In genomic region chr12:31733549-31734432, GRCh38 we compare ENCODE assay signal across 8 cellular contexts. TPM values are rescaled to one million over a fixed set of nuclear protein-coding genes. Genes with fewer than 3 reads are reported as not detected.
A peak's percentile ranks its signal among the peaks of the same experiment; 100 is the strongest.
DNase-seq lines count a peak whose midpoint lies in the region; ATAC-seq, FAIRE-seq and TF ChIP-seq lines count a peak whose summit lies in the region.
"Not testable (repeated sequence)": the region's sequence is repeated elsewhere in the genome, so short reads cannot be mapped to it uniquely, and the experiment has no call there.

No MANE protein-coding gene starts in this region.

- TF ChIP-seq POLR2A in GM12878 (IDR thresholded peaks at IDR 0.05; ENCODE audit: low read depth, low read length): not testable (repeated sequence)

- peak overlapping the region; percentile 65 for H3K4me2 ChIP-seq in GM12878 (ENCODE audit: control insufficient read depth, insufficient read depth)
- not testable (repeated sequence) for H3K4me2 ChIP-seq in fibroblast of lung (ENCODE audit: extremely low read depth, insufficient read depth, low read length)

- H3K9me3 Mint-ChIP-seq in CD14-positive monocyte: peaks cover 5 to 25% (median 20%) of the 10 kb centered on the region in 7 donors
- not testable (repeated sequence) for H3K9me3 Mint-ChIP-seq in activated CD4-positive, alpha-beta memory T cell treated with anti-CD3 and anti-CD28 coated beads for 36 hours; stimulated activated naive CD8-positive, alpha-beta T cell treated with anti-CD3 and anti-CD28 coated beads, Interleukin-15, Interleukin-2, amounts not matched to agents 100 ng/mL and 50 ng/mL, for 24 hours

- CTCF ChIA-PET in activated CD4-positive, alpha-beta memory T cell treated with anti-CD3 and anti-CD28 coated beads for 36 hours (lab: Charles Lee): interaction anchor here (1.9 kb wide), 1 partner anchor 75 kb away, joined by 6 read pairs; the partner anchor contains the start of gene ETFBKMT
- CTCF ChIA-PET in GM12878 (lab: Yijun Ruan, JAX): interaction anchor here (0.6 to 4.4 kb wide), 7 partner anchors 9 to 419 kb away, joined by 3 to 19 read pairs (median 5); no protein-coding TSS in a partner anchor

- ATAC-seq in GM12878: not testable (repeated sequence)

- not testable (repeated sequence) for H3K4me3 ChIP-seq in GM12878; fibroblast of lung (replicated peaks in 1 of 4; ENCODE audit: control extremely low read depth in 1 of 4, insufficient read depth in 1 of 4, low read depth in 3 of 4, low read length in 4 of 4)

- not testable (repeated sequence) for H3K79me2 ChIP-seq in GM12878 (ENCODE audit: control insufficient read depth, insufficient read depth, low read length); fibroblast of lung (ENCODE audit: control insufficient read depth, insufficient read depth, low read length)

- H2AFZ ChIP-seq in GM12878 (ENCODE audit: control insufficient read depth, low read depth, low read length); fibroblast of lung (ENCODE audit: low read length): not testable (repeated sequence)

- DNase-seq in CD14-positive monocyte (ENCODE audit: low spot score): peak; percentile 68
- DNase-seq in HS-27A (ENCODE audit: low read depth): peak; percentile 80
- DNase-seq in RCC 7860 (ENCODE audit: low spot score): peak; percentile 88
- DNase-seq in activated CD4-positive, alpha-beta memory T cell treated with anti-CD3 and anti-CD28 coated beads for 36 hours: peak; percentile 73
- DNase-seq in GM12878 (ENCODE audit: low read depth, low spot score): not testable (repeated sequence)
- DNase-seq in fibroblast of lung (ENCODE audit: low read depth in 2 of 2): peak; percentile 34 to 85
- peak; percentile 23 for DNase-seq in myocyte (ENCODE audit: low read depth)

- TF ChIP-seq CTCF in CD14-positive monocyte (IDR thresholded peaks at IDR 0.05); GM12878 (IDR thresholded peaks at IDR 0.05 in 2 of 3, conservative IDR thresholded peaks at IDR 0.05 in 1 of 3; ENCODE audit: control insufficient read depth in 2 of 3, extremely low read depth in 1 of 3, insufficient read depth in 1 of 3, low read depth in 3 of 3, low read length in 3 of 3); fibroblast of lung (conservative IDR thresholded peaks at IDR 0.05 in 1 of 2, IDR thresholded peaks at IDR 0.05 in 1 of 2; ENCODE audit: low read depth in 1 of 2, low read length in 2 of 2): not testable (repeated sequence)

- peak; percentile 64 for FAIRE-seq in RCC 7860 (lab: Jason Lieb, UNC)
- FAIRE-seq in GM12878 (lab: Jason Lieb, UNC): not testable (repeated sequence)

- H3K36me3 ChIP-seq in GM12878 (ENCODE audit: control insufficient read depth in 2 of 2, insufficient read depth in 2 of 2, low read length in 1 of 2); fibroblast of lung (ENCODE audit: control insufficient read depth, insufficient read depth, low read length): not testable (repeated sequence)

- POLR2A ChIA-PET in activated CD4-positive, alpha-beta memory T cell treated with anti-CD3 and anti-CD28 coated beads for 36 hours (lab: Charles Lee): interaction anchor here (0.5 to 1.1 kb wide), 6 partner anchors 13 to 275 kb away, joined by 3 to 5 read pairs (median 3); no protein-coding TSS in a partner anchor
- POLR2A ChIA-PET in GM12878 (lab: Charles Lee): interaction anchor here (1.0 to 10.1 kb wide), 8 partner anchors 9 to 259 kb away, joined by 3 to 82 read pairs (median 6); no protein-coding TSS in a partner anchor

- H3K27me3 ChIP-seq in GM12878 (replicated peaks in 1 of 2; ENCODE audit: control insufficient read depth in 2 of 2, insufficient read depth in 2 of 2, low read length in 1 of 2); fibroblast of lung (ENCODE audit: control insufficient read depth, insufficient read depth, low read length): not testable (repeated sequence)

- peaks cover 59% of the 10 kb centered on the region for H3K4me1 Mint-ChIP-seq in CD14-positive monocyte
- peaks cover 58% of the 10 kb centered on the region for H3K4me1 Mint-ChIP-seq in activated CD4-positive, alpha-beta memory T cell treated with anti-CD3 and anti-CD28 coated beads for 36 hours (ENCODE audit: low read depth)
- H3K4me1 Mint-ChIP-seq in stimulated activated naive CD8-positive, alpha-beta T cell treated with anti-CD3 and anti-CD28 coated beads, Interleukin-15, Interleukin-2, amounts not matched to agents 100 ng/mL and 50 ng/mL, for 24 hours (ENCODE audit: low read depth): peaks cover 76% of the 10 kb centered on the region

- RAD21 ChIA-PET in GM12878 (lab: Charles Lee; ENCODE audit: unreplicated experiment): interaction anchor here (0.9 to 5.4 kb wide), 9 partner anchors 9 to 75 kb away, joined by 3 to 49 read pairs (median 11); no protein-coding TSS in a partner anchor

- not testable (repeated sequence) for TF ChIP-seq RAD21 in GM12878 (IDR thresholded peaks at IDR 0.05; ENCODE audit: insufficient read depth, low read depth, low read length)

- peaks cover 14% of the 10 kb centered on the region for H3K4me1 ChIP-seq in GM12878 (ENCODE audit: control insufficient read depth, insufficient read depth, low read length)
- not testable (repeated sequence) for H3K4me1 ChIP-seq in fibroblast of lung (ENCODE audit: control insufficient read depth, extremely low read depth, insufficient read depth, low read length)

- not testable (repeated sequence) for H3K4me3 Mint-ChIP-seq in CD14-positive monocyte
- H3K4me3 Mint-ChIP-seq in activated CD4-positive, alpha-beta memory T cell treated with anti-CD3 and anti-CD28 coated beads for 36 hours: peak overlapping the region; percentile 46
- peak overlapping the region; percentile 39 for H3K4me3 Mint-ChIP-seq in stimulated activated naive CD8-positive, alpha-beta T cell treated with anti-CD3 and anti-CD28 coated beads, Interleukin-15, Interleukin-2, amounts not matched to agents 100 ng/mL and 50 ng/mL, for 24 hours

- not testable (repeated sequence) for H3K27me3 Mint-ChIP-seq in CD14-positive monocyte (ENCODE audit: low read depth in 3 of 3); activated CD4-positive, alpha-beta memory T cell treated with anti-CD3 and anti-CD28 coated beads for 36 hours; stimulated activated naive CD8-positive, alpha-beta T cell treated with anti-CD3 and anti-CD28 coated beads, Interleukin-15, Interleukin-2, amounts not matched to agents 100 ng/mL and 50 ng/mL, for 24 hours

- not testable (repeated sequence) for H3K9me3 ChIP-seq in GM12878 (replicated peaks; ENCODE audit: control insufficient read depth, insufficient read depth, low read length); fibroblast of lung (ENCODE audit: control insufficient read depth, insufficient read depth, low read depth, low read length)

- H3K9ac ChIP-seq in GM12878 (ENCODE audit: control insufficient read depth, insufficient read depth, low read length): peak overlapping the region; percentile 41
- H3K9ac ChIP-seq in fibroblast of lung (ENCODE audit: insufficient read depth, low read length): not testable (repeated sequence)

- SMC1A ChIA-PET in GM12878 (lab: Charles Lee; ENCODE audit: uncharacterized antibody, unreplicated experiment): interaction anchor here (0.6 to 11.6 kb wide), 14 partner anchors 10 to 307 kb away, joined by 3 to 83 read pairs (median 4); no protein-coding TSS in a partner anchor

- in situ Hi-C loops in GM12878 (cut with MboI): not testable (repeated sequence)

- H3K27ac Mint-ChIP-seq in CD14-positive monocyte: peak overlapping the region; percentile 33 to 87 (median 73)
- H3K27ac Mint-ChIP-seq in activated CD4-positive, alpha-beta memory T cell treated with anti-CD3 and anti-CD28 coated beads for 36 hours: peak overlapping the region; percentile 84
- H3K27ac Mint-ChIP-seq in stimulated activated naive CD8-positive, alpha-beta T cell treated with anti-CD3 and anti-CD28 coated beads, Interleukin-15, Interleukin-2, amounts not matched to agents 100 ng/mL and 50 ng/mL, for 24 hours: peak overlapping the region; percentile 76

- not testable (repeated sequence) for BruUV-seq in GM12878 (replicated peaks; lab: Mats Ljungman, UMichigan)

- H4K20me1 ChIP-seq in GM12878 (ENCODE audit: control insufficient read depth, insufficient read depth); fibroblast of lung (ENCODE audit: control insufficient read depth, extremely low read depth, insufficient read depth, low read length): not testable (repeated sequence)

- WGBS in GM12878 (ENCODE audit: insufficient coverage, insufficient replicate concordance, low lambda C conversion rate, missing lambda C conversion rate): 27% methylated on average over 15 of the region's 15 CpGs

- intact Hi-C loops in CD14-positive monocyte (cut with micrococcal nuclease): not testable (repeated sequence)
- intact Hi-C loops in activated CD4-positive, alpha-beta memory T cell treated with anti-CD3 and anti-CD28 coated beads for 36 hours (cut with micrococcal nuclease): loop anchor here (1.0 to 2.0 kb wide), 4 partner anchors 13 to 226 kb away; partner anchors contain the start of gene RESF1
- intact Hi-C loops in GM12878 (cut with micrococcal nuclease; ENCODE audit: unreplicated experiment): loop anchor here (1.0 kb wide), 1 partner anchor 16 kb away; no protein-coding TSS in a partner anchor

- H3K27ac ChIP-seq in GM12878 (ENCODE audit: control insufficient read depth, insufficient read depth): peak overlapping the region; percentile 52
- not testable (repeated sequence) for H3K27ac ChIP-seq in fibroblast of lung (ENCODE audit: insufficient read depth, low read length)

- peaks cover 10 to 15% of the 10 kb centered on the region in 2 donors for H3K36me3 Mint-ChIP-seq in CD14-positive monocyte
- not testable (repeated sequence) for H3K36me3 Mint-ChIP-seq in activated CD4-positive, alpha-beta memory T cell treated with anti-CD3 and anti-CD28 coated beads for 36 hours; stimulated activated naive CD8-positive, alpha-beta T cell treated with anti-CD3 and anti-CD28 coated beads, Interleukin-15, Interleukin-2, amounts not matched to agents 100 ng/mL and 50 ng/mL, for 24 hours (ENCODE audit: low read depth)

- not testable (repeated sequence) for TF ChIP-seq EP300 in GM12878 (IDR thresholded peaks at IDR 0.05; ENCODE audit: borderline replicate concordance in 1 of 2, control insufficient read depth in 1 of 2, low read depth in 2 of 2, low read length in 2 of 2)

RNA-seq across cellular contexts. Expression of gene AMN1, which starts 5.0 kb away (rescaled TPM):
- polyA plus RNA-seq in CD14-positive monocyte: 1 to 10 TPM; 7.4 to 7.8 TPM
- total RNA-seq in activated CD4-positive, alpha-beta memory T cell treated with anti-CD3 and anti-CD28 coated beads for 36 hours: 1 to 10 TPM; 3.2 to 4.7 TPM
- 28.2 and 31.0 TPM in 2 replicates for total RNA-seq in GM12878 (2013; cell fraction: nucleolus; rRNA removed)
- 6.8 and 7.5 TPM in 2 replicates for total RNA-seq in GM12878 (2014; rRNA removed)
- 7.3 and 7.8 TPM in 2 replicates for total RNA-seq in GM12878 (2014; rRNA removed; fragmentation: Illumina TruSeq; extraction: Trizol)
- total RNA-seq in GM12878 (2021): 5.3 and 5.4 TPM in 2 replicates
- 3.7 TPM for polyA plus RNA-seq in GM12878 (2011; ENCODE audit: low read depth)
- polyA plus RNA-seq in GM12878 (2011; rRNA removed): 15.9 and 23.5 TPM in 2 replicates
- 6.1 and 10.1 TPM in 2 replicates for polyA plus RNA-seq in GM12878 (2011; cell fraction: cytosol; rRNA removed)
- polyA plus RNA-seq in GM12878 (2011; cell fraction: nucleus; rRNA removed): 6.8 and 9.1 TPM in 2 replicates
- 3.2 and 8.9 TPM in 2 replicates for polyA plus RNA-seq in GM12878 (2012)
- polyA plus RNA-seq in GM12878 (2014; fragmentation: Illumina TruSeq; extraction: Trizol): 7.8 and 22.9 TPM in 2 replicates
- polyA plus RNA-seq in GM12878 (2014; fragmentation: Nextera tagmentation; extraction: Ambion mirVana): 10 to 100 TPM; 15.2 to 19.3 TPM
- polyA plus RNA-seq in GM12878 (2014; rRNA removed): 7.0 and 10.3 TPM in 2 replicates
- polyA plus RNA-seq in GM12878 (2016; fragmentation: Nextera tagmentation; extraction: Ambion mirVana): 1 to 10 TPM; 8.8 to 9.8 TPM
- 5.8 and 8.9 TPM in 2 replicates for polyA minus RNA-seq in GM12878 (2011; rRNA and poly(A)+ RNA removed)
- polyA minus RNA-seq in GM12878 (2011; cell fraction: cytosol; rRNA and poly(A)+ RNA removed): 1.9 and 4.0 TPM in 2 replicates
- polyA minus RNA-seq in GM12878 (2011; cell fraction: nucleus; rRNA and poly(A)+ RNA removed): 2.8 and 5.1 TPM in 2 replicates
- 4.9 and 9.1 TPM in 2 replicates for total RNA-seq in fibroblast of lung
- polyA plus RNA-seq in fibroblast of lung: 6.8 and 10.4 TPM in 2 replicates
- 3.4 and 5.4 TPM in 2 replicates for polyA plus RNA-seq in fibroblast of lung (2012)
- polyA minus RNA-seq in fibroblast of lung (ENCODE audit: low replicate concordance): not detected in 2 replicates
- 20.6 and 26.7 TPM in 2 replicates for total RNA-seq in myocyte
- 9.4 TPM for polyA plus RNA-seq in myocyte (2012)
